In genomic region chr9:15512204-15512603, GRCh38 we compare ENCODE assay signal across 2 cellular contexts.
TF ChIP-seq lines count a peak whose summit lies in the region.

No MANE protein-coding gene starts in this region.

TF ChIP-seq in HCT116, 20 proteins besides CTCF, POLR2A, EP300 and RAD21 (continued from another document):
- TF ChIP-seq, protein P1, sequence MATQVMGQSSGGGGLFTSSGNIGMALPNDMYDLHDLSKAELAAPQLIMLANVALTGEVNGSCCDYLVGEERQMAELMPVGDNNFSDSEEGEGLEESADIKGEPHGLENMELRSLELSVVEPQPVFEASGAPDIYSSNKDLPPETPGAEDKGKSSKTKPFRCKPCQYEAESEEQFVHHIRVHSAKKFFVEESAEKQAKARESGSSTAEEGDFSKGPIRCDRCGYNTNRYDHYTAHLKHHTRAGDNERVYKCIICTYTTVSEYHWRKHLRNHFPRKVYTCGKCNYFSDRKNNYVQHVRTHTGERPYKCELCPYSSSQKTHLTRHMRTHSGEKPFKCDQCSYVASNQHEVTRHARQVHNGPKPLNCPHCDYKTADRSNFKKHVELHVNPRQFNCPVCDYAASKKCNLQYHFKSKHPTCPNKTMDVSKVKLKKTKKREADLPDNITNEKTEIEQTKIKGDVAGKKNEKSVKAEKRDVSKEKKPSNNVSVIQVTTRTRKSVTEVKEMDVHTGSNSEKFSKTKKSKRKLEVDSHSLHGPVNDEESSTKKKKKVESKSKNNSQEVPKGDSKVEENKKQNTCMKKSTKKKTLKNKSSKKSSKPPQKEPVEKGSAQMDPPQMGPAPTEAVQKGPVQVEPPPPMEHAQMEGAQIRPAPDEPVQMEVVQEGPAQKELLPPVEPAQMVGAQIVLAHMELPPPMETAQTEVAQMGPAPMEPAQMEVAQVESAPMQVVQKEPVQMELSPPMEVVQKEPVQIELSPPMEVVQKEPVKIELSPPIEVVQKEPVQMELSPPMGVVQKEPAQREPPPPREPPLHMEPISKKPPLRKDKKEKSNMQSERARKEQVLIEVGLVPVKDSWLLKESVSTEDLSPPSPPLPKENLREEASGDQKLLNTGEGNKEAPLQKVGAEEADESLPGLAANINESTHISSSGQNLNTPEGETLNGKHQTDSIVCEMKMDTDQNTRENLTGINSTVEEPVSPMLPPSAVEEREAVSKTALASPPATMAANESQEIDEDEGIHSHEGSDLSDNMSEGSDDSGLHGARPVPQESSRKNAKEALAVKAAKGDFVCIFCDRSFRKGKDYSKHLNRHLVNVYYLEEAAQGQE (IDR thresholded peaks at IDR 0.05; ENCODE audit: low read depth): no peak
- no peak for TF ChIP-seq CBX3 (IDR thresholded peaks at IDR 0.05; ENCODE audit: low read depth)
- TF ChIP-seq EZH2phosphoT487 (IDR thresholded peaks at IDR 0.05; ENCODE audit: borderline replicate concordance): no peak
- TF ChIP-seq SP1 (IDR thresholded peaks at IDR 0.05; ENCODE audit: low read depth): no peak
- no peak for TF ChIP-seq EGR1 (IDR thresholded peaks at IDR 0.05; ENCODE audit: low read depth)
- TF ChIP-seq ZBTB33 (IDR thresholded peaks at IDR 0.05; ENCODE audit: extremely low read depth, insufficient replicate concordance, low read length): no peak
- no peak for TF ChIP-seq FOSL1 (IDR thresholded peaks at IDR 0.05; ENCODE audit: low read depth)
- no peak for TF ChIP-seq SRF (IDR thresholded peaks at IDR 0.05; ENCODE audit: low read depth)
- TF ChIP-seq, protein P2, sequence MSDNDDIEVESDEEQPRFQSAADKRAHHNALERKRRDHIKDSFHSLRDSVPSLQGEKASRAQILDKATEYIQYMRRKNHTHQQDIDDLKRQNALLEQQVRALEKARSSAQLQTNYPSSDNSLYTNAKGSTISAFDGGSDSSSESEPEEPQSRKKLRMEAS (IDR thresholded peaks at IDR 0.05): no peak
- no peak for TF ChIP-seq POLR2AphosphoS5 (IDR thresholded peaks at IDR 0.05; ENCODE audit: low read depth, low read length)
- TF ChIP-seq JUND (IDR thresholded peaks at IDR 0.05): no peak
- TF ChIP-seq SIN3A (IDR thresholded peaks at IDR 0.05; ENCODE audit: low read depth): no peak
- no peak for TF ChIP-seq ELF1 (IDR thresholded peaks at IDR 0.05; ENCODE audit: borderline replicate concordance, low read depth)
- TF ChIP-seq CEBPB (IDR thresholded peaks at IDR 0.05; ENCODE audit: low read depth): no peak
- no peak for TF ChIP-seq YY1 (IDR thresholded peaks at IDR 0.05; ENCODE audit: extremely low read depth, insufficient replicate concordance, low read depth, low read length)

TF ChIP-seq in WTC11, 78 proteins besides CTCF, POLR2A, EP300 and RAD21 (continued from another document):
- TF ChIP-seq, protein P3, sequence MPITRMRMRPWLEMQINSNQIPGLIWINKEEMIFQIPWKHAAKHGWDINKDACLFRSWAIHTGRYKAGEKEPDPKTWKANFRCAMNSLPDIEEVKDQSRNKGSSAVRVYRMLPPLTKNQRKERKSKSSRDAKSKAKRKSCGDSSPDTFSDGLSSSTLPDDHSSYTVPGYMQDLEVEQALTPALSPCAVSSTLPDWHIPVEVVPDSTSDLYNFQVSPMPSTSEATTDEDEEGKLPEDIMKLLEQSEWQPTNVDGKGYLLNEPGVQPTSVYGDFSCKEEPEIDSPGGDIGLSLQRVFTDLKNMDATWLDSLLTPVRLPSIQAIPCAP (CRISPR knock-in tag; IDR thresholded peaks at IDR 0.05): no peak
- TF ChIP-seq NFYB (CRISPR knock-in tag; conservative IDR thresholded peaks at IDR 0.05; ENCODE audit: low read depth) (no peak), FOXP1 (CRISPR knock-in tag; IDR thresholded peaks at IDR 0.05; ENCODE audit: borderline replicate concordance) (no peak), ZNF425 (CRISPR knock-in tag; conservative IDR thresholded peaks at IDR 0.05) (no peak), NR3C1 (CRISPR knock-in tag; conservative IDR thresholded peaks at IDR 0.05; ENCODE audit: low read depth) (no peak), ZNF671 (CRISPR knock-in tag; IDR thresholded peaks at IDR 0.05) (no peak), PRRX2 (CRISPR knock-in tag; IDR thresholded peaks at IDR 0.05) (no peak), CBFB (CRISPR knock-in tag; IDR thresholded peaks at IDR 0.05; ENCODE audit: low read depth) (no peak), ZNF263 (CRISPR knock-in tag; IDR thresholded peaks at IDR 0.05; ENCODE audit: low read depth) (no peak), ETV6 (CRISPR knock-in tag; IDR thresholded peaks at IDR 0.05) (no peak), ZNF423 (CRISPR knock-in tag; IDR thresholded peaks at IDR 0.05) (no peak), AR (CRISPR knock-in tag; IDR thresholded peaks at IDR 0.05) (no peak), TEAD4 (CRISPR knock-in tag; IDR thresholded peaks at IDR 0.05) (no peak), NR1H2 (CRISPR knock-in tag; IDR thresholded peaks at IDR 0.05) (no peak)
- TF ChIP-seq, protein P4, sequence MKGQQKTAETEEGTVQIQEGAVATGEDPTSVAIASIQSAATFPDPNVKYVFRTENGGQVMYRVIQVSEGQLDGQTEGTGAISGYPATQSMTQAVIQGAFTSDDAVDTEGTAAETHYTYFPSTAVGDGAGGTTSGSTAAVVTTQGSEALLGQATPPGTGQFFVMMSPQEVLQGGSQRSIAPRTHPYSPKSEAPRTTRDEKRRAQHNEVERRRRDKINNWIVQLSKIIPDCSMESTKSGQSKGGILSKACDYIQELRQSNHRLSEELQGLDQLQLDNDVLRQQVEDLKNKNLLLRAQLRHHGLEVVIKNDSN (CRISPR knock-in tag; IDR thresholded peaks at IDR 0.05): no peak
- TF ChIP-seq, protein P5, sequence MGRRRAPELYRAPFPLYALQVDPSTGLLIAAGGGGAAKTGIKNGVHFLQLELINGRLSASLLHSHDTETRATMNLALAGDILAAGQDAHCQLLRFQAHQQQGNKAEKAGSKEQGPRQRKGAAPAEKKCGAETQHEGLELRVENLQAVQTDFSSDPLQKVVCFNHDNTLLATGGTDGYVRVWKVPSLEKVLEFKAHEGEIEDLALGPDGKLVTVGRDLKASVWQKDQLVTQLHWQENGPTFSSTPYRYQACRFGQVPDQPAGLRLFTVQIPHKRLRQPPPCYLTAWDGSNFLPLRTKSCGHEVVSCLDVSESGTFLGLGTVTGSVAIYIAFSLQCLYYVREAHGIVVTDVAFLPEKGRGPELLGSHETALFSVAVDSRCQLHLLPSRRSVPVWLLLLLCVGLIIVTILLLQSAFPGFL (CRISPR knock-in tag; IDR thresholded peaks at IDR 0.05; ENCODE audit: borderline replicate concordance): no peak
- TF ChIP-seq, protein P6, sequence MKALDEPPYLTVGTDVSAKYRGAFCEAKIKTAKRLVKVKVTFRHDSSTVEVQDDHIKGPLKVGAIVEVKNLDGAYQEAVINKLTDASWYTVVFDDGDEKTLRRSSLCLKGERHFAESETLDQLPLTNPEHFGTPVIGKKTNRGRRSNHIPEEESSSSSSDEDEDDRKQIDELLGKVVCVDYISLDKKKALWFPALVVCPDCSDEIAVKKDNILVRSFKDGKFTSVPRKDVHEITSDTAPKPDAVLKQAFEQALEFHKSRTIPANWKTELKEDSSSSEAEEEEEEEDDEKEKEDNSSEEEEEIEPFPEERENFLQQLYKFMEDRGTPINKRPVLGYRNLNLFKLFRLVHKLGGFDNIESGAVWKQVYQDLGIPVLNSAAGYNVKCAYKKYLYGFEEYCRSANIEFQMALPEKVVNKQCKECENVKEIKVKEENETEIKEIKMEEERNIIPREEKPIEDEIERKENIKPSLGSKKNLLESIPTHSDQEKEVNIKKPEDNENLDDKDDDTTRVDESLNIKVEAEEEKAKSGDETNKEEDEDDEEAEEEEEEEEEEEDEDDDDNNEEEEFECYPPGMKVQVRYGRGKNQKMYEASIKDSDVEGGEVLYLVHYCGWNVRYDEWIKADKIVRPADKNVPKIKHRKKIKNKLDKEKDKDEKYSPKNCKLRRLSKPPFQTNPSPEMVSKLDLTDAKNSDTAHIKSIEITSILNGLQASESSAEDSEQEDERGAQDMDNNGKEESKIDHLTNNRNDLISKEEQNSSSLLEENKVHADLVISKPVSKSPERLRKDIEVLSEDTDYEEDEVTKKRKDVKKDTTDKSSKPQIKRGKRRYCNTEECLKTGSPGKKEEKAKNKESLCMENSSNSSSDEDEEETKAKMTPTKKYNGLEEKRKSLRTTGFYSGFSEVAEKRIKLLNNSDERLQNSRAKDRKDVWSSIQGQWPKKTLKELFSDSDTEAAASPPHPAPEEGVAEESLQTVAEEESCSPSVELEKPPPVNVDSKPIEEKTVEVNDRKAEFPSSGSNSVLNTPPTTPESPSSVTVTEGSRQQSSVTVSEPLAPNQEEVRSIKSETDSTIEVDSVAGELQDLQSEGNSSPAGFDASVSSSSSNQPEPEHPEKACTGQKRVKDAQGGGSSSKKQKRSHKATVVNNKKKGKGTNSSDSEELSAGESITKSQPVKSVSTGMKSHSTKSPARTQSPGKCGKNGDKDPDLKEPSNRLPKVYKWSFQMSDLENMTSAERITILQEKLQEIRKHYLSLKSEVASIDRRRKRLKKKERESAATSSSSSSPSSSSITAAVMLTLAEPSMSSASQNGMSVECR (CRISPR knock-in tag; IDR thresholded peaks at IDR 0.05; ENCODE audit: borderline replicate concordance): no peak
